In the genomic region with DNA sequence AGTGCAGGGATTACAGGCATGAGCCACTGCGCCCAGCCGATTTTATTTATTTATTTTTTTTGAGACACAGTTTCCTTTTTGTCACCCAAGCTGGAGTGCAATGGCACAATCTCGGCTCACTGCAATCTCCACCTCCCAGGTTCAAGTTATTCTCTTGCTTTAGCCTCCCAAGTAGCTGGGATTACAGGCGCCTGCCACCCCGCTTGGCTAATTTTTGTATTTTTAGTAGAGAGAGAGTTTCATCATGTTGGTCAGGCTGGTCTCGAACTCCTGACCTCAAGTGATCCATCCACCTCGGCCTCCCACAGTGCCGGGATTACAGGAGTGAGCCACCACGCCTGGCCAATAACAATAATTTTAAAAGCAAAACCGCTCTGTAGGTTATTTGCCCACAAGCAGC, we compare ENCODE assay signal across 1 cellular context. TPM values are rescaled to one million over a fixed set of nuclear protein-coding genes. Genes with fewer than 3 reads are reported as not detected.
"Had no signal": no experiment of that assay in that cellular context is flagged by ENCODE, and none has a peak within 500 bp of the region (broad histone marks: within the 10 kb centered on the region; RNA-seq: fewer than 3 reads in every experiment).

No MANE protein-coding gene starts in this region.

RNA-seq across cellular contexts. Expression of a gene that starts 3.4 kb away (rescaled TPM):
- total RNA-seq: GM23248 had no signal
